In genomic region chr17:50117202-50118040, GRCh38 we compare ENCODE assay signal across 7 cellular contexts. TPM values are rescaled to one million over a fixed set of nuclear protein-coding genes. Genes with fewer than 3 reads are reported as not detected.
DNase-seq lines count a peak whose midpoint lies in the region; ATAC-seq and TF ChIP-seq lines count a peak whose summit lies in the region.

No MANE protein-coding gene starts in this region.

- no peak overlapping the region for H3K27ac Mint-ChIP-seq in activated naive CD4-positive, alpha-beta T cell treated with anti-CD3 and anti-CD28 coated beads, Interleukin-2, amount 50 U/mL, for 72 hours

- no peaks in the 10 kb centered on the region for H3K36me3 ChIP-seq in Peyer's patch
- no peaks in the 10 kb centered on the region for H3K36me3 ChIP-seq in smooth muscle cell (ENCODE audit: low read depth)

- H3K4me3 ChIP-seq in Peyer's patch (peak overlapping the region in 3 of 4 donors; percentile 32 to 33 (median 33)), smooth muscle cell (peak overlapping the region; percentile 14)

- peak; percentile 79 to 90 for ATAC-seq in activated naive CD4-positive, alpha-beta T cell treated with anti-CD3 and anti-CD28 coated beads, Interleukin-2, amount 50 U/mL, for 72 hours
- peak; percentile 70 for ATAC-seq in left ventricle myocardium superior
- ATAC-seq in GM19455 (IDR thresholded peaks at IDR 0.05; ENCODE audit: unreplicated experiment), result no peak
- no peak for ATAC-seq in GM19463 (IDR thresholded peaks at IDR 0.05; ENCODE audit: unreplicated experiment)

- H3K4me2 ChIP-seq in smooth muscle cell, result peak overlapping the region; percentile 69

- H3K79me2 ChIP-seq in smooth muscle cell (ENCODE audit: low read depth), result no peaks in the 10 kb centered on the region

- peaks cover 5 to 28% (median 9%) of the 10 kb centered on the region in 4 donors for H3K4me1 ChIP-seq in Peyer's patch
- peaks cover 6% of the 10 kb centered on the region for H3K4me1 ChIP-seq in smooth muscle cell (ENCODE audit: low read depth)

- H3K27ac ChIP-seq in Peyer's patch (no peak overlapping the region), smooth muscle cell (ENCODE audit: low read depth) (no peak overlapping the region)

- no peak overlapping the region for H3K9ac ChIP-seq in smooth muscle cell (ENCODE audit: low read depth)

- H2AFZ ChIP-seq in smooth muscle cell (ENCODE audit: low read depth), result no peak overlapping the region

- 13% methylated on average over 61 of the region's 64 CpGs for WGBS in smooth muscle cell (ENCODE audit: low lambda C conversion rate)

- no peaks in the 10 kb centered on the region for H3F3A ChIP-seq in smooth muscle cell (ENCODE audit: low read depth)

- H4K20me1 ChIP-seq in smooth muscle cell (ENCODE audit: low read depth), result no peaks in the 10 kb centered on the region

- no peak for TF ChIP-seq POLR2A in Peyer's patch (IDR thresholded peaks at IDR 0.05)

- H3K27me3 ChIP-seq in Peyer's patch, result no peaks in the 10 kb centered on the region
- H3K27me3 ChIP-seq in smooth muscle cell (ENCODE audit: low read depth), result no peaks in the 10 kb centered on the region

- DNase-seq in GM20000 (ENCODE audit: low spot score), result peak; percentile 82
- DNase-seq in Peyer's patch, result peak; percentile 35 to 81 (median 75)
- DNase-seq in activated naive CD4-positive, alpha-beta T cell treated with anti-CD3 and anti-CD28 coated beads, Interleukin-2, amount 50 U/mL, for 72 hours (ENCODE audit: low spot score in 2 of 2), result peak in 1 of 2 donors; percentile 77
- peak; percentile 81 for DNase-seq in left ventricle myocardium superior
- DNase-seq in smooth muscle cell (lab: John Stamatoyannopoulos, UW; ENCODE audit: unreplicated experiment), result no peak

- intact Hi-C loops in left ventricle myocardium superior (cut with micrococcal nuclease), result no loop called here

- no peaks in the 10 kb centered on the region for H3K36me3 Mint-ChIP-seq in activated naive CD4-positive, alpha-beta T cell treated with anti-CD3 and anti-CD28 coated beads, Interleukin-2, amount 50 U/mL, for 72 hours

- no peaks in the 10 kb centered on the region for H3K9me3 ChIP-seq in Peyer's patch
- H3K9me3 ChIP-seq in smooth muscle cell (replicated peaks; ENCODE audit: low read depth), result no peaks in the 10 kb centered on the region

- no peaks in the 10 kb centered on the region for H3K9me3 Mint-ChIP-seq in activated naive CD4-positive, alpha-beta T cell treated with anti-CD3 and anti-CD28 coated beads, Interleukin-2, amount 50 U/mL, for 72 hours

- TF ChIP-seq CTCF in GM20000 (IDR thresholded peaks at IDR 0.05; ENCODE audit: extremely low read depth, missing control alignments) (peak; percentile 39), Peyer's patch (IDR thresholded peaks at IDR 0.05) (peak; percentile 34 to 85 (median 62)), smooth muscle cell (IDR thresholded peaks at IDR 0.05; ENCODE audit: borderline replicate concordance, insufficient read depth, poor library complexity, severe bottlenecking) (peak; percentile 55)

RNA-seq across cellular contexts. Expression of gene SAMD14, which starts 12.5 kb away (rescaled TPM):
- total RNA-seq in Peyer's patch (1 to 10 TPM in 2 of 4 donors, under 1 TPM in 2; 0.53 to 2.5 (median 1.0) TPM), left ventricle myocardium superior (1.2 TPM), smooth muscle cell (6.3 and 39.1 TPM in 2 replicates)
- total RNA-seq in activated naive CD4-positive, alpha-beta T cell treated with anti-CD3 and anti-CD28 coated beads, Interleukin-2, amount 50 U/mL, for 72 hours, result 1 to 10 TPM; 1.3 to 4.4 TPM
- polyA plus RNA-seq in smooth muscle cell, result 13.7 and 21.1 TPM in 2 replicates

RNA-seq across cellular contexts. Expression of gene PDK2, which starts 22.3 kb away (rescaled TPM):
- 100 to 1,000 TPM in 3 of 4 donors, 10 to 100 TPM in 1; 23.1 to 283 (median 164) TPM for total RNA-seq in Peyer's patch
- 10 to 100 TPM; 14.3 to 18.7 TPM for total RNA-seq in activated naive CD4-positive, alpha-beta T cell treated with anti-CD3 and anti-CD28 coated beads, Interleukin-2, amount 50 U/mL, for 72 hours
- total RNA-seq in left ventricle myocardium superior, result 277 TPM
- 21.7 and 28.2 TPM in 2 replicates for total RNA-seq in smooth muscle cell
- polyA plus RNA-seq in smooth muscle cell, result 34.3 and 36.5 TPM in 2 replicates

RNA-seq across cellular contexts. Expression of gene PPP1R9B, which starts 33.1 kb away (rescaled TPM):
- 10 to 100 TPM; 18.0 to 40.4 (median 32.9) TPM for total RNA-seq in Peyer's patch
- 100 to 1,000 TPM in 1 of 2 donors, 10 to 100 TPM in 1; 74.4 to 112 TPM for total RNA-seq in activated naive CD4-positive, alpha-beta T cell treated with anti-CD3 and anti-CD28 coated beads, Interleukin-2, amount 50 U/mL, for 72 hours
- total RNA-seq in left ventricle myocardium superior, result 37.6 TPM
- total RNA-seq in smooth muscle cell, result 20.8 and 21.8 TPM in 2 replicates
- polyA plus RNA-seq in smooth muscle cell, result 6.7 and 10.2 TPM in 2 replicates

RNA-seq across cellular contexts. Expression of gene SGCA, which starts 48.4 kb away (rescaled TPM):
- total RNA-seq in Peyer's patch (1 to 10 TPM in 3 of 4 donors, not detected in 1; 2.9 to 3.5 (median 3.5) TPM), left ventricle myocardium superior (155 TPM), smooth muscle cell (0.99 TPM in 1 of 2 replicates, not detected in the other)
- under 1 TPM; 0.31 to 0.41 TPM for total RNA-seq in activated naive CD4-positive, alpha-beta T cell treated with anti-CD3 and anti-CD28 coated beads, Interleukin-2, amount 50 U/mL, for 72 hours
- polyA plus RNA-seq in smooth muscle cell, result 1.4 and 2.1 TPM in 2 replicates

Comparison
In these comparisons a context has a peak if more than half of its experiments do, and no peak if none do; other contexts are left out.
1. ATAC-seq: peak in activated naive CD4-positive, alpha-beta T cell treated with anti-CD3 and anti-CD28 coated beads, Interleukin-2, amount 50 U/mL, for 72 hours (2 of 2) and left ventricle myocardium superior (single experiment); none in GM19455 (single experiment) and GM19463 (single experiment).
2. Peak in every context shown above with its lines, with median percentiles within 50 percentile points of each other: CTCF ChIP-seq.